ENCODE assay signal across 30 cellular contexts in the genomic region with DNA sequence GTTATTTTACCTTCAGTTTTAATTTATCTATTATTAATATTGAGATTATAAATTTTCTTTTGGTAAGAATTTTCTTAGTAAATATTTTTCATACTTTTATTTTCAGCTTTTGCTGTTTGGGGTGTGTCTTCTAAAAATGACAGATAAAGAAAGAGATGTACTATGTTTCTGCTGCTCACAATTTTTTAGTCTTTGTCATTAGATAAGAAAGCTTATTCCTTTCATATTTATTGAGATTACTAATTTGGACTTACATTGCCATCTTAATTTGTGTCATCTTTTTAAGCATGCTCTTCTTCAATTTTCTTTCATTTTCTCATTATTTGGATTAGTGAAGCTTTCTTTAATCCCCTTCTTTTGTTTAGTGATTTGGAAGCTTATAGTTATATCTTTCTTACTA.
"Had no signal": no experiment of that assay in that cellular context is flagged by ENCODE, and none has a peak within 500 bp of the region (broad histone marks: within the 10 kb centered on the region; RNA-seq: fewer than 3 reads in every experiment).

No MANE protein-coding gene starts in this region.

- H3K4me1 ChIP-seq: esophagus squamous epithelium had no signal

- H3K4me3 ChIP-seq: esophagus squamous epithelium had no signal

- H3K27ac ChIP-seq: brain microvascular endothelial cell, epithelial cell of prostate, esophagus squamous epithelium, WERI-Rb-1 had no signal

- H3K27me3 ChIP-seq: brain microvascular endothelial cell, esophagus squamous epithelium had no signal

- H3K36me3 ChIP-seq: brain microvascular endothelial cell, esophagus squamous epithelium, WERI-Rb-1 had no signal

- DNase-seq: activated B cell treated with CpG ODN at 0.5 μM for 24 hours; activated CD4-positive, alpha-beta T cell treated with anti-CD3 and anti-CD28 coated beads for 48 hours; activated CD4-positive, alpha-beta T cell treated with anti-CD3 and anti-CD28 coated beads, Interleukin-2, amount 50 U/mL, for 1 hour; activated CD4-positive, alpha-beta T cell treated with anti-CD3 and anti-CD28 coated beads, Interleukin-2, amount 50 U/mL, for 48 hours; activated CD8-positive, alpha-beta memory T cell treated with anti-CD3 and anti-CD28 coated beads for 24 hours; activated CD8-positive, alpha-beta T cell treated with anti-CD3 and anti-CD28 coated beads for 36 hours; activated effector memory CD4-positive, alpha-beta T cell treated with Interleukin-2 at 50 U/mL for 16 hours; activated gamma-delta T cell treated with Interleukin-2 at 50 U/mL for 16 hours; activated naive CD4-positive, alpha-beta T cell treated with anti-CD3 and anti-CD28 coated beads, Interleukin-2, amount 50 U/mL, for 16 hours; activated naive CD4-positive, alpha-beta T cell treated with Interleukin-2 at 50 U/mL for 16 hours; activated T-cell treated with anti-CD3 and anti-CD28 coated beads, Interleukin-2, amount 50 U/mL, for 4 hours; amniotic stem cell; anterior cingulate cortex; brain microvascular endothelial cell; cortex of kidney; dermis blood vessel endothelial cell; effector CD4-positive, alpha-beta T cell; effector memory CD8-positive, alpha-beta T cell; esophagus squamous epithelium; foreskin melanocyte; head of caudate nucleus; T-helper 17 cell; T1000; WERI-Rb-1 had no signal

- FAIRE-seq: astrocyte, bronchial epithelial cell, endothelial cell of umbilical vein had no signal

- ATAC-seq: activated CD4-positive, CD25-positive, alpha-beta regulatory T cell treated with anti-CD3 and anti-CD28 coated beads, Interleukin-2, amount 50 U/mL, for 24 hours; activated CD8-positive, alpha-beta T cell treated with anti-CD3 and anti-CD28 coated beads for 36 hours; activated T-cell treated with anti-CD3 and anti-CD28 coated beads, Interleukin-2, amount 50 U/mL, for 4 hours; activated T-helper 17 cell treated with anti-CD3 and anti-CD28 coated beads, Interleukin-2, amount 50 U/mL, for 72 hours; effector memory CD8-positive, alpha-beta T cell; T-helper 17 cell had no signal
